ENCODE assay signal across 20 cellular contexts in genomic region chrY:12741414-12741813, GRCh38. TPM values are rescaled to one million over a fixed set of nuclear protein-coding genes. Genes with fewer than 3 reads are reported as not detected.
A peak's percentile ranks its signal among the peaks of the same experiment; 100 is the strongest.
DNase-seq lines count a peak whose midpoint lies in the region; ATAC-seq lines count a peak whose summit lies in the region.
"Had no signal": no experiment of that assay in that cellular context is flagged by ENCODE, and none has a peak within 500 bp of the region (broad histone marks: within the 10 kb centered on the region; RNA-seq: fewer than 3 reads in every experiment).

No MANE protein-coding gene starts in this region.

- peak overlapping the region; percentile 60 for H3K27ac Mint-ChIP-seq in central memory CD8-positive, alpha-beta T cell (ENCODE audit: low read depth)
- H3K27ac Mint-ChIP-seq in memory B cell = peak overlapping the region; percentile 41
- H3K27ac Mint-ChIP-seq: CD14-positive monocyte; CD4-positive, alpha-beta T cell had no signal

- peaks cover 11% of the 10 kb centered on the region for H3K4me1 Mint-ChIP-seq in central memory CD8-positive, alpha-beta T cell
- no peaks in the 10 kb centered on the region for H3K4me1 Mint-ChIP-seq in memory B cell

- no peak for DNase-seq in central memory CD8-positive, alpha-beta T cell (ENCODE audit: low spot score in 2 of 2)
- DNase-seq in memory B cell (ENCODE audit: low spot score in 2 of 2) = no peak
- no peak for DNase-seq in caudate nucleus (lab: John Stamatoyannopoulos, UW)
- DNase-seq in A172 (ENCODE audit: low spot score) = no peak
- no peak for DNase-seq in NOMO-1 (lab: John Stamatoyannopoulos, UW; ENCODE audit: unreplicated experiment in 2 of 2)
- DNase-seq: AML-193; BE2C; CD4-positive, alpha-beta T cell; CD8-positive, alpha-beta memory T cell; DMS 273 treated with DMSO at 0.1 percent for 48 hours; DMS79; EL; GDM1; GM23248; H7; HCEC 1CT had no signal

- no peaks in the 10 kb centered on the region for H3K9me3 Mint-ChIP-seq in central memory CD8-positive, alpha-beta T cell
- no peaks in the 10 kb centered on the region for H3K9me3 Mint-ChIP-seq in memory B cell
- H3K9me3 Mint-ChIP-seq: CD4-positive, alpha-beta T cell; CD8-positive, alpha-beta memory T cell had no signal

- no peak overlapping the region for H3K27ac ChIP-seq in caudate nucleus (ENCODE audit: low read depth, low read length)
- H3K27ac ChIP-seq: BLaER1 treated with 17β-estradiol and CSF1 and Interleukin-3, amounts not matched to agents 10 nM and 100 nM; GM23248 had no signal

- ATAC-seq in GM18868 (IDR thresholded peaks at IDR 0.05; ENCODE audit: unreplicated experiment) = peak; percentile 52
- ATAC-seq in central memory CD8-positive, alpha-beta T cell (replicated peaks; ENCODE audit: extremely low read depth, poor library complexity, severe bottlenecking) = no peak
- ATAC-seq in memory B cell (ENCODE audit: low read depth) = no peak
- ATAC-seq: GM12878 had no signal

- H3K4me3 Mint-ChIP-seq in central memory CD8-positive, alpha-beta T cell = no peak overlapping the region
- no peak overlapping the region for H3K4me3 Mint-ChIP-seq in memory B cell
- H3K4me3 Mint-ChIP-seq: CD14-positive monocyte; CD4-positive, alpha-beta T cell; CD8-positive, alpha-beta memory T cell had no signal

- no peaks in the 10 kb centered on the region for H3K27me3 Mint-ChIP-seq in central memory CD8-positive, alpha-beta T cell
- H3K27me3 Mint-ChIP-seq in memory B cell = no peaks in the 10 kb centered on the region
- H3K27me3 Mint-ChIP-seq: CD4-positive, alpha-beta T cell; CD8-positive, alpha-beta memory T cell had no signal

- peaks cover 65% of the 10 kb centered on the region for H3K36me3 Mint-ChIP-seq in central memory CD8-positive, alpha-beta T cell (ENCODE audit: insufficient read depth)
- peaks cover 7% of the 10 kb centered on the region for H3K36me3 Mint-ChIP-seq in memory B cell

RNA-seq across cellular contexts. Expression of gene USP9Y, which starts 40.4 kb away (rescaled TPM):
- 15.0 and 18.0 TPM in 2 replicates for total RNA-seq in A172 (2014; rRNA removed; shearing (Covaris generic))
- total RNA-seq: H7 had no signal
